23 cellular contexts compared by ENCODE assay signal in genomic region chr19:23378948-23379347, GRCh38. TPM values are rescaled to one million over a fixed set of nuclear protein-coding genes. Genes with fewer than 3 reads are reported as not detected.
A peak's percentile ranks its signal among the peaks of the same experiment; 100 is the strongest.
DNase-seq lines count a peak whose midpoint lies in the region; ATAC-seq and TF ChIP-seq lines count a peak whose summit lies in the region.
"Had no signal": no experiment of that assay in that cellular context is flagged by ENCODE, and none has a peak within 500 bp of the region (broad histone marks: within the 10 kb centered on the region; RNA-seq: fewer than 3 reads in every experiment).

No MANE protein-coding gene starts in this region.

- H3K4me3 Mint-ChIP-seq in activated CD4-positive, alpha-beta T cell treated with anti-CD3 and anti-CD28 coated beads for 36 hours = no peak overlapping the region
- no peak overlapping the region for H3K4me3 Mint-ChIP-seq in activated CD4-positive, alpha-beta T cell treated with anti-CD3 and anti-CD28 coated beads, Interleukin-2, amount 10 ng/mL, durations not matched to agents 24 days and 14 days

- peak; percentile 18 for DNase-seq in activated CD4-positive, alpha-beta T cell treated with anti-CD3 and anti-CD28 coated beads for 36 hours
- no peak for DNase-seq in activated CD4-positive, alpha-beta T cell treated with anti-CD3 and anti-CD28 coated beads, Interleukin-2, amount 10 ng/mL, durations not matched to agents 24 days and 14 days
- DNase-seq in NCI-H226 (peak; percentile 16), heart left ventricle (no peak), sigmoid colon (no peak), AG08396 (ENCODE audit: low spot score) (no peak), H7 (no peak)
- DNase-seq: activated CD4-positive, alpha-beta T cell treated with anti-CD3 and anti-CD28 coated beads, Interleukin-2, amount 50 U/mL, for 1 hour; activated CD8-positive, alpha-beta memory T cell treated with anti-CD3 and anti-CD28 coated beads, Interleukin-2, amount 50 U/mL, for 48 hours; activated gamma-delta T cell; aorta; cerebellar nuclear complex; effector CD8-positive, alpha-beta T cell; esophagus squamous epithelium; IMR-90; left lung; NCI-H146; NCI-H82; PC-3; stimulated activated CD4-positive, alpha-beta T cell treated with anti-CD3 and anti-CD28 coated beads, Interleukin-4, amount 100 ng/mL, for 4 hours; upper lobe of right lung had no signal

- no peak overlapping the region for H3K27ac Mint-ChIP-seq in activated CD4-positive, alpha-beta T cell treated with anti-CD3 and anti-CD28 coated beads for 36 hours
- H3K27ac Mint-ChIP-seq in activated CD4-positive, alpha-beta T cell treated with anti-CD3 and anti-CD28 coated beads, Interleukin-2, amount 10 ng/mL, durations not matched to agents 24 days and 14 days = no peak overlapping the region

- H3K9me3 Mint-ChIP-seq in activated CD4-positive, alpha-beta T cell treated with anti-CD3 and anti-CD28 coated beads for 36 hours (ENCODE audit: low read depth) = peaks cover 37% of the 10 kb centered on the region
- peaks cover 12% of the 10 kb centered on the region for H3K9me3 Mint-ChIP-seq in activated CD4-positive, alpha-beta T cell treated with anti-CD3 and anti-CD28 coated beads, Interleukin-2, amount 10 ng/mL, durations not matched to agents 24 days and 14 days

- TF ChIP-seq EP300 in sigmoid colon (IDR thresholded peaks at IDR 0.05) = no peak

- H3K27me3 ChIP-seq in heart left ventricle (no peaks in the 10 kb centered on the region), sigmoid colon (no peaks in the 10 kb centered on the region), H7 (ENCODE audit: control insufficient read depth, insufficient read depth, low read length) (no peaks in the 10 kb centered on the region)
- H3K27me3 ChIP-seq: esophagus squamous epithelium, left lung, SJSA1, upper lobe of right lung had no signal

- intact Hi-C loops in activated CD4-positive, alpha-beta T cell treated with anti-CD3 and anti-CD28 coated beads for 36 hours (cut with DNase I, micrococcal nuclease) = loop anchor here in 1 of 2 experiments (1.0 kb wide), 1 partner anchor 421 kb away; no protein-coding TSS in a partner anchor
- intact Hi-C loops in activated CD4-positive, alpha-beta T cell treated with anti-CD3 and anti-CD28 coated beads, Interleukin-2, amount 10 ng/mL, durations not matched to agents 24 days and 14 days (cut with micrococcal nuclease) = no loop called here
- intact Hi-C loops in heart left ventricle (cut with DNase I) (no loop called here), sigmoid colon (cut with DNase I) (no loop called here)

- H3K36me3 ChIP-seq in heart left ventricle (peaks cover 0 to 36% (median 17%) of the 10 kb centered on the region in 9 donors), sigmoid colon (peaks cover 4 to 17% (median 10%) of the 10 kb centered on the region in 4 donors), H7 (replicated peaks; ENCODE audit: control insufficient read depth, insufficient read depth, low read length) (no peaks in the 10 kb centered on the region; the same call in 1 of the 2 replicates)
- H3K36me3 ChIP-seq: SJSA1 had no signal

- peaks cover 87% of the 10 kb centered on the region for H3K36me3 Mint-ChIP-seq in activated CD4-positive, alpha-beta T cell treated with anti-CD3 and anti-CD28 coated beads for 36 hours (ENCODE audit: low read depth)
- H3K36me3 Mint-ChIP-seq in activated CD4-positive, alpha-beta T cell treated with anti-CD3 and anti-CD28 coated beads, Interleukin-2, amount 10 ng/mL, durations not matched to agents 24 days and 14 days (ENCODE audit: low read depth) = peaks cover 80% of the 10 kb centered on the region

- POLR2A ChIA-PET in activated CD4-positive, alpha-beta T cell treated with anti-CD3 and anti-CD28 coated beads for 36 hours (lab: Charles Lee) = no interaction called here

- H3K4me1 ChIP-seq in heart left ventricle = peaks cover 0 to 52% (median 20%) of the 10 kb centered on the region in 12 donors
- peaks cover 0 to 33% (median 26%) of the 10 kb centered on the region in 4 donors for H3K4me1 ChIP-seq in sigmoid colon
- H3K4me1 ChIP-seq: left lung, SJSA1, upper lobe of right lung had no signal

- H3K9me3 ChIP-seq in heart left ventricle (peaks cover 0 to 93% (median 6%) of the 10 kb centered on the region in 12 donors), sigmoid colon (peaks cover 0 to 17% (median 1%) of the 10 kb centered on the region in 4 donors)
- H3K9me3 ChIP-seq: SJSA1 had no signal

- ATAC-seq in activated CD4-positive, alpha-beta T cell treated with anti-CD3 and anti-CD28 coated beads for 36 hours = peak; percentile 97
- peak; percentile 49 to 83 (median 76) for ATAC-seq in heart left ventricle
- no peak for ATAC-seq in GM18909 (IDR thresholded peaks at IDR 0.05; ENCODE audit: poor library complexity, unreplicated experiment)
- ATAC-seq: left lung, PC-3, upper lobe of right lung had no signal

- peaks cover 13% of the 10 kb centered on the region for H3K4me1 Mint-ChIP-seq in activated CD4-positive, alpha-beta T cell treated with anti-CD3 and anti-CD28 coated beads for 36 hours
- peaks cover 2% of the 10 kb centered on the region for H3K4me1 Mint-ChIP-seq in activated CD4-positive, alpha-beta T cell treated with anti-CD3 and anti-CD28 coated beads, Interleukin-2, amount 10 ng/mL, durations not matched to agents 24 days and 14 days

- H3K27ac ChIP-seq in heart left ventricle (peak overlapping the region; percentile 7 to 82 (median 68)), sigmoid colon (peak overlapping the region in 3 of 4 donors; percentile 35 to 61 (median 54))
- H3K27ac ChIP-seq: esophagus squamous epithelium, left lung, SJSA1, upper lobe of right lung had no signal

- 39 to 63% (median 49%) methylated on average over 1 of the region's 1 CpG for WGBS in heart left ventricle, 4 donors
- 82 to 89% methylated on average over 1 of the region's 1 CpG for WGBS in sigmoid colon, 2 donors

- TF ChIP-seq CTCF in heart left ventricle (IDR thresholded peaks at IDR 0.05) (no peak), sigmoid colon (IDR thresholded peaks at IDR 0.05) (no peak)

- TF ChIP-seq POLR2A in heart left ventricle (IDR thresholded peaks at IDR 0.05) (no peak), sigmoid colon (IDR thresholded peaks at IDR 0.05) (no peak)

- H3K4me3 ChIP-seq in heart left ventricle = peak overlapping the region in 5 of 12 donors; percentile 6 to 25 (median 13)
- H3K4me3 ChIP-seq in sigmoid colon = no peak overlapping the region
- no peak overlapping the region for H3K4me3 ChIP-seq in H7 (ENCODE audit: insufficient read depth, low read depth, low read length)
- H3K4me3 ChIP-seq: esophagus squamous epithelium, left lung, SJSA1, upper lobe of right lung had no signal

- CTCF ChIA-PET in activated CD4-positive, alpha-beta T cell treated with anti-CD3 and anti-CD28 coated beads for 36 hours (lab: Charles Lee) = no interaction called here

- no peaks in the 10 kb centered on the region for H3K27me3 Mint-ChIP-seq in activated CD4-positive, alpha-beta T cell treated with anti-CD3 and anti-CD28 coated beads for 36 hours
- H3K27me3 Mint-ChIP-seq in activated CD4-positive, alpha-beta T cell treated with anti-CD3 and anti-CD28 coated beads, Interleukin-2, amount 10 ng/mL, durations not matched to agents 24 days and 14 days = no peaks in the 10 kb centered on the region

RNA-seq across cellular contexts. Expression of gene ZNF91, which starts 16.3 kb away (rescaled TPM):
- 10 to 100 TPM; 35.7 to 45.5 TPM for total RNA-seq in activated CD4-positive, alpha-beta T cell treated with anti-CD3 and anti-CD28 coated beads for 36 hours
- total RNA-seq in activated CD4-positive, alpha-beta T cell treated with anti-CD3 and anti-CD28 coated beads, Interleukin-2, amount 10 ng/mL, durations not matched to agents 24 days and 14 days = 25.0 and 31.1 TPM in 2 replicates
- total RNA-seq in heart left ventricle (100 to 1,000 TPM in 8 of 9 donors, 10 to 100 TPM in 1; 98.8 to 302 (median 147) TPM), sigmoid colon (10 to 100 TPM; 39.8 to 88.1 (median 58.2) TPM)
- polyA plus RNA-seq in heart left ventricle (10 to 100 TPM in 1 of 2 donors, 1 to 10 TPM in 1; 9.5 to 23.8 TPM), sigmoid colon (10 to 100 TPM; 17.7 to 25.8 (median 19.4) TPM)
- total RNA-seq in H7 (2014; rRNA removed; shearing (Covaris generic)) = 18.2 and 27.7 TPM in 2 replicates

Comparison
In these comparisons a context has a peak if more than half of its experiments do, and no peak if none do; other contexts are left out.
1. DNase-seq: peak in activated CD4-positive, alpha-beta T cell treated with anti-CD3 and anti-CD28 coated beads for 36 hours (single experiment) and NCI-H226 (single experiment); none in activated CD4-positive, alpha-beta T cell treated with anti-CD3 and anti-CD28 coated beads, Interleukin-2, amount 10 ng/mL, durations not matched to agents 24 days and 14 days (single experiment), heart left ventricle (0 of 5), sigmoid colon (single experiment), AG08396 (single experiment) and H7 (single experiment).